Comparison of ENCODE assay signal across 15 cellular contexts in genomic region chr7:78402096-78402495, GRCh38.
DNase-seq lines count a peak whose midpoint lies in the region; ATAC-seq, FAIRE-seq and TF ChIP-seq lines count a peak whose summit lies in the region.
"Had no signal": no experiment of that assay in that cellular context is flagged by ENCODE, and none has a peak within 500 bp of the region (broad histone marks: within the 10 kb centered on the region; RNA-seq: fewer than 3 reads in every experiment).

No MANE protein-coding gene starts in this region.

- SMC1A ChIA-PET in GM12878 (lab: Charles Lee; ENCODE audit: uncharacterized antibody, unreplicated experiment), result no interaction called here

- CTCF ChIA-PET in GM12878 (lab: Yijun Ruan, JAX), result no interaction called here

- H3K27ac Mint-ChIP-seq in GM23338 (peak overlapping the region; percentile 76), immature natural killer cell (no peak overlapping the region)
- no peak overlapping the region for H3K27ac Mint-ChIP-seq in stimulated activated memory B cell treated with anti-CD40 and anti-IgM and Interleukin-4, amounts not matched to agents 10 μg/mL and 1 μg/mL and 100 μg/mL, for 72 hours
- H3K27ac Mint-ChIP-seq: CD8-positive, alpha-beta memory T cell had no signal

- no peak overlapping the region for H3K18ac ChIP-seq in mesenchymal stem cell (ENCODE audit: low read depth in 1 of 2, low read length in 2 of 2)

- peak overlapping the region; percentile 15 for H4K91ac ChIP-seq in mesenchymal stem cell (ENCODE audit: low read length)

- FAIRE-seq in GM12878 (lab: Jason Lieb, UNC), result no peak

- H3K4me2 ChIP-seq in GM23338, result no peak overlapping the region
- no peak overlapping the region for H3K4me2 ChIP-seq in GM12878 (ENCODE audit: control insufficient read depth, insufficient read depth)
- H3K4me2 ChIP-seq in mesenchymal stem cell (ENCODE audit: low read length, poor library complexity, severe bottlenecking), result no peak overlapping the region
- H3K4me2 ChIP-seq: BLaER1 had no signal

- H4K20me1 ChIP-seq in GM23338 (replicated peaks; ENCODE audit: insufficient read depth) (no peaks in the 10 kb centered on the region), GM12878 (ENCODE audit: control insufficient read depth, insufficient read depth) (no peaks in the 10 kb centered on the region)
- H4K20me1 ChIP-seq: BLaER1 had no signal

- ATAC-seq in GM23338 (no peak), GM12878 (no peak), GM18870 (IDR thresholded peaks at IDR 0.05; ENCODE audit: unreplicated experiment) (no peak), GM21367 (IDR thresholded peaks at IDR 0.05; ENCODE audit: unreplicated experiment) (no peak)
- peak; percentile 27 for ATAC-seq in stimulated activated memory B cell treated with anti-CD40 and anti-IgM and Interleukin-4, amounts not matched to agents 10 μg/mL and 1 μg/mL and 100 μg/mL, for 72 hours

- TF ChIP-seq EP300 in GM12878 (IDR thresholded peaks at IDR 0.05; ENCODE audit: borderline replicate concordance in 1 of 2, control insufficient read depth in 1 of 2, low read depth in 2 of 2, low read length in 2 of 2), result no peak

- no peak overlapping the region for H2BK120ac ChIP-seq in mesenchymal stem cell (ENCODE audit: low read depth, low read length)

- BruUV-seq in GM12878 (replicated peaks; lab: Mats Ljungman, UMichigan), result no TSS peak

- no peak for TF ChIP-seq CTCF in GM23338 (conservative IDR thresholded peaks at IDR 0.05; ENCODE audit: low read depth in 2 of 2)
- TF ChIP-seq CTCF in GM12878 (IDR thresholded peaks at IDR 0.05 in 2 of 3, conservative IDR thresholded peaks at IDR 0.05 in 1 of 3; ENCODE audit: control insufficient read depth in 2 of 3, extremely low read depth in 1 of 3, insufficient read depth in 1 of 3, low read depth in 3 of 3, low read length in 3 of 3), result no peak

- no peak overlapping the region for H2BK5ac ChIP-seq in mesenchymal stem cell (ENCODE audit: low read depth, low read length, poor library complexity, severe bottlenecking)

- H3K9me3 Mint-ChIP-seq in GM23338, result peaks cover 8% of the 10 kb centered on the region; the same call in 1 of the 3 replicates
- H3K9me3 Mint-ChIP-seq in stimulated activated memory B cell treated with anti-CD40 and anti-IgM and Interleukin-4, amounts not matched to agents 10 μg/mL and 1 μg/mL and 100 μg/mL, for 72 hours, result no peaks in the 10 kb centered on the region
- peaks cover 0 to 5% (median 2%) of the 10 kb centered on the region in 6 donors for H3K9me3 Mint-ChIP-seq in immature natural killer cell

- no peaks in the 10 kb centered on the region for H3K9me2 ChIP-seq in GM23338 (ENCODE audit: insufficient read depth)

- intact Hi-C loops in GM12878 (cut with micrococcal nuclease; ENCODE audit: unreplicated experiment), result no loop called here

- POLR2A ChIA-PET in GM12878 (lab: Charles Lee), result no interaction called here

- H2BK15ac ChIP-seq in mesenchymal stem cell (ENCODE audit: low read depth, poor library complexity, severe bottlenecking), result no peak overlapping the region

- no peaks in the 10 kb centered on the region for H3K9me3 ChIP-seq in GM12878 (replicated peaks; ENCODE audit: control insufficient read depth, insufficient read depth, low read length)
- H3K9me3 ChIP-seq in mesenchymal stem cell (ENCODE audit: control insufficient read depth, low read length), result no peaks in the 10 kb centered on the region
- H3K9me3 ChIP-seq: BLaER1, Caco-2 had no signal

- H2AFZ ChIP-seq in GM23338 (no peak overlapping the region), GM12878 (ENCODE audit: control insufficient read depth, low read depth, low read length) (no peak overlapping the region), mesenchymal stem cell (ENCODE audit: low read depth, low read length) (no peak overlapping the region)

- H3K4me1 ChIP-seq in GM23338 (ENCODE audit: insufficient read depth) (peaks cover 39% of the 10 kb centered on the region), GM12878 (ENCODE audit: control insufficient read depth, insufficient read depth, low read length) (no peaks in the 10 kb centered on the region), mesenchymal stem cell (ENCODE audit: control insufficient read depth, insufficient read depth, low read depth, low read length) (no peaks in the 10 kb centered on the region)
- H3K4me1 ChIP-seq: BLaER1, Caco-2 had no signal

- 56% methylated on average over 4 of the region's 4 CpGs for WGBS in GM12878 (ENCODE audit: insufficient coverage, insufficient replicate concordance, low lambda C conversion rate, missing lambda C conversion rate)
- 100% methylated on average over 1 of the region's 4 CpGs for WGBS in mesenchymal stem cell

- H3K36me3 ChIP-seq in GM23338 (ENCODE audit: insufficient read depth), result no peaks in the 10 kb centered on the region
- no peaks in the 10 kb centered on the region for H3K36me3 ChIP-seq in GM12878 (ENCODE audit: control insufficient read depth in 2 of 2, insufficient read depth in 2 of 2, low read length in 1 of 2)
- no peaks in the 10 kb centered on the region for H3K36me3 ChIP-seq in mesenchymal stem cell (ENCODE audit: control insufficient read depth in 1 of 2, insufficient read depth in 2 of 2, low read depth in 1 of 2, low read length in 2 of 2)
- H3K36me3 ChIP-seq: BLaER1 had no signal

- no peak for TF ChIP-seq POLR2A in GM12878 (IDR thresholded peaks at IDR 0.05; ENCODE audit: low read depth, low read length)

- H3K27me3 Mint-ChIP-seq in GM23338 (ENCODE audit: insufficient read depth, low read depth, poor library complexity) (no peaks in the 10 kb centered on the region), immature natural killer cell (ENCODE audit: low read depth in 3 of 3) (no peaks in the 10 kb centered on the region)
- no peaks in the 10 kb centered on the region for H3K27me3 Mint-ChIP-seq in stimulated activated memory B cell treated with anti-CD40 and anti-IgM and Interleukin-4, amounts not matched to agents 10 μg/mL and 1 μg/mL and 100 μg/mL, for 72 hours

- H3K4me3 ChIP-seq in GM23338 (no peak overlapping the region), GM12878 (no peak overlapping the region), mesenchymal stem cell (ENCODE audit: insufficient read depth in 1 of 2, low read depth in 1 of 2, low read length in 2 of 2) (no peak overlapping the region)
- H3K4me3 ChIP-seq: BLaER1 had no signal

- in situ Hi-C loops in GM12878 (cut with MboI), result no loop called here

- peak overlapping the region; percentile 54 for H4K8ac ChIP-seq in mesenchymal stem cell (ENCODE audit: low read length)

- H2BK12ac ChIP-seq in mesenchymal stem cell (ENCODE audit: low read length in 2 of 2), result no peak overlapping the region

- H3K4me1 Mint-ChIP-seq in GM23338 (peaks cover 46% of the 10 kb centered on the region), immature natural killer cell (no peaks in the 10 kb centered on the region)
- H3K4me1 Mint-ChIP-seq in stimulated activated memory B cell treated with anti-CD40 and anti-IgM and Interleukin-4, amounts not matched to agents 10 μg/mL and 1 μg/mL and 100 μg/mL, for 72 hours, result no peaks in the 10 kb centered on the region
- H3K4me1 Mint-ChIP-seq: CD8-positive, alpha-beta memory T cell had no signal

- H3K4ac ChIP-seq in mesenchymal stem cell (ENCODE audit: low read depth in 1 of 2, low read length in 2 of 2), result no peak overlapping the region

- no peaks in the 10 kb centered on the region for H3K79me2 ChIP-seq in GM23338 (replicated peaks; ENCODE audit: insufficient read depth)
- H3K79me2 ChIP-seq in GM12878 (ENCODE audit: control insufficient read depth, insufficient read depth, low read length), result no peaks in the 10 kb centered on the region

- no peak overlapping the region for H2AK5ac ChIP-seq in mesenchymal stem cell (ENCODE audit: low read length, severe bottlenecking)

- H3K27ac ChIP-seq in GM23338 (ENCODE audit: low read depth) (no peak overlapping the region), GM12878 (ENCODE audit: control insufficient read depth, insufficient read depth) (no peak overlapping the region), mesenchymal stem cell (ENCODE audit: low read length, poor library complexity, severe bottlenecking) (no peak overlapping the region)
- H3K27ac ChIP-seq: BLaER1 had no signal

- H3K27me3 ChIP-seq in GM23338 (ENCODE audit: insufficient read depth), result 0 out of 2 replicates have a peak, but pooled peaks cover 9% of the 10 kb centered on the region
- H3K27me3 ChIP-seq in GM12878 (replicated peaks in 1 of 2; ENCODE audit: control insufficient read depth in 2 of 2, insufficient read depth in 2 of 2, low read length in 1 of 2), result no peaks in the 10 kb centered on the region; a peak in 1 of 4 replicates
- no peaks in the 10 kb centered on the region for H3K27me3 ChIP-seq in mesenchymal stem cell (ENCODE audit: control insufficient read depth in 1 of 2, insufficient read depth in 1 of 2, low read length in 2 of 2)
- H3K27me3 ChIP-seq: BLaER1 had no signal

- RAD21 ChIA-PET in GM12878 (lab: Charles Lee; ENCODE audit: unreplicated experiment), result no interaction called here

- H3K14ac ChIP-seq in mesenchymal stem cell (ENCODE audit: low read length in 2 of 2), result no peak overlapping the region

- no peak for TF ChIP-seq RAD21 in GM12878 (IDR thresholded peaks at IDR 0.05; ENCODE audit: insufficient read depth, low read depth, low read length)

- H3K36me3 Mint-ChIP-seq in GM23338 (ENCODE audit: low read depth) (peaks cover 11% of the 10 kb centered on the region; the same call in 2 of the 3 replicates), immature natural killer cell (no peaks in the 10 kb centered on the region)
- no peaks in the 10 kb centered on the region for H3K36me3 Mint-ChIP-seq in stimulated activated memory B cell treated with anti-CD40 and anti-IgM and Interleukin-4, amounts not matched to agents 10 μg/mL and 1 μg/mL and 100 μg/mL, for 72 hours
- H3K36me3 Mint-ChIP-seq: CD8-positive, alpha-beta memory T cell had no signal

- H3K4me3 Mint-ChIP-seq in GM23338, result no peak overlapping the region
- no peak overlapping the region for H3K4me3 Mint-ChIP-seq in stimulated activated memory B cell treated with anti-CD40 and anti-IgM and Interleukin-4, amounts not matched to agents 10 μg/mL and 1 μg/mL and 100 μg/mL, for 72 hours
- H3K4me3 Mint-ChIP-seq in immature natural killer cell, result no peak overlapping the region
- H3K4me3 Mint-ChIP-seq: CD8-positive, alpha-beta memory T cell had no signal

- DNase-seq in GM23338 (ENCODE audit: low spot score) (no peak), GM12878 (ENCODE audit: low read depth, low spot score) (no peak), mesenchymal stem cell (no peak), immature natural killer cell (no peak)
- DNase-seq: 8988T; AML-193; Caco-2; CD8-positive, alpha-beta memory T cell; DND-41; GDM1; H7 had no signal

- H3K79me1 ChIP-seq in mesenchymal stem cell (replicated peaks; ENCODE audit: low read length, poor library complexity, severe bottlenecking), result no peaks in the 10 kb centered on the region

- H3K23ac ChIP-seq in mesenchymal stem cell (ENCODE audit: low read length in 2 of 2), result no peak overlapping the region

- no peak overlapping the region for H3K9ac ChIP-seq in GM12878 (ENCODE audit: control insufficient read depth, insufficient read depth, low read length)
- no peak overlapping the region for H3K9ac ChIP-seq in mesenchymal stem cell (ENCODE audit: low read length)
- H3K9ac ChIP-seq: BLaER1 had no signal

- no peaks in the 10 kb centered on the region for H3F3A ChIP-seq in GM23338 (replicated peaks; ENCODE audit: low read depth)

TF ChIP-seq in GM23338, 12 proteins besides CTCF, POLR2A, EP300 and RAD21 (continues in another document):
- no peak for TF ChIP-seq POLR2AphosphoS5 (IDR thresholded peaks at IDR 0.05; ENCODE audit: low read depth)
